In genomic region chr2:102310964-102311640, GRCh38 we compare ENCODE assay signal across 1 cellular context.
TF ChIP-seq lines count a peak whose summit lies in the region.

Gene IL1RL1 (plus strand): TSS chr2:102311563. CDS start chr2:102338265, 26,702 bp downstream.

TF ChIP-seq in K562, 482 proteins besides CTCF, POLR2A, EP300 and RAD21:
- TF ChIP-seq BMI1 (IDR thresholded peaks at IDR 0.05; ENCODE audit: low read length) (no peak), HMBOX1 (IDR thresholded peaks at IDR 0.05) (peak; percentile 94), ARID1B (IDR thresholded peaks at IDR 0.05) (0 out of 2 replicates have a peak, but pooled peaks have one; percentile 32)
